10 cellular contexts compared by ENCODE assay signal in the genomic region with DNA sequence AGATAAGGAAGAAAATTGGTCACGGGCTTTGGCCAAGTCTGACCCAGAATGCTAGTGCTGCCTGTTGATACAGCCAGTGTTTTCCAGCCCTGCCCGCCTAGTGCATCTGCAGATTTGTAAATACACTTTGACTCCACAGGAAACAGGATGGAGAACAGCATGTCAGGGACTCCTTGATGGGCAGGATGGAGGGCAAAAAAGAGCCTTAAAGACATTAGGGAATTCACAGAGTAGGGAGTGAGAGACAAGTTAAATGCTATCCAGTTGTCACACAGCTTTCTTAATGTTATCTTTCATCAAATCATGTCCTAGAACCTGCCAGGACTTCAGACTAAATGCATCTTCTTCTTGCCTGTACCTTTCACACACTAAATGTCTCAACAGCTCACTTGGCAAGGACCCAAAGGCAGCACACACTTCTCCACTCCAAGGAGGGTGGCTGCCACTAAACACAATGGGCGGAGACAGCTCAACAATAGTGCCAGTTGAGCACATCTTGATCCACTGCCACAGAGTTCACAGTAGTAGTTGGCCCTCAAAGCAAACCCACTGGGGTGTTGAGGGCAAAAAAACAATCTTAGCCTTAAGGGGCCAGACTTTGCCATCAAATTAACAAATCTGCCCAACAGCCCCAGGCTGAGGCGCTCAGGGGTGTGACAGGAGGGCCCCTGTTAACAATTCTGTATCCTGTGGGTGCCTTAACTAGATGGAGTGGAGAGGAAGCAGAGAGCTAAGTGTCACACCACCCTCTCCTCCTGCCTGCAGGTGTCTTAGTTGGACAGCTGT. TPM values are rescaled to one million over a fixed set of nuclear protein-coding genes. Genes with fewer than 3 reads are reported as not detected.
DNase-seq lines count a peak whose midpoint lies in the region; ATAC-seq, FAIRE-seq and TF ChIP-seq lines count a peak whose summit lies in the region.
"Had no signal": no experiment of that assay in that cellular context is flagged by ENCODE, and none has a peak within 500 bp of the region (broad histone marks: within the 10 kb centered on the region; RNA-seq: fewer than 3 reads in every experiment).

No MANE protein-coding gene starts in this region.

- H3K27ac ChIP-seq in sigmoid colon: no peak overlapping the region

- DNase-seq in DMS79 (lab: John Stamatoyannopoulos, UW) (peak; percentile 81), NCI-H146 treated with DMSO at 0.1 percent for 48 hours (lab: John Stamatoyannopoulos, UW; ENCODE audit: unreplicated experiment) (peak; percentile 1), mucosa of descending colon (peak in 1 of 3 donors; percentile 75), NCI-H1694 treated with DMSO at 0.1 percent for 48 hours (lab: John Stamatoyannopoulos, UW) (no peak), NCI-H1092 (lab: John Stamatoyannopoulos, UW) (no peak), sigmoid colon (no peak), RCC 7860 (ENCODE audit: low spot score) (no peak)
- DNase-seq in activated T-helper 1 cell treated with anti-CD3 and anti-CD28 coated beads, Interleukin-12 subunit alpha, Interleukin-12 subunit beta, Interleukin-2, Interleukin-4 antibody, amounts not matched to agents 30 ng/mL and 10 ng/mL and 1 ng/mL, durations not matched to agents 14 hours and 24 hours and 36 hours (ENCODE audit: low spot score): no peak

- peaks cover 1% of the 10 kb centered on the region for H3K27me3 Mint-ChIP-seq in activated T-helper 1 cell treated with anti-CD3 and anti-CD28 coated beads, Interleukin-12 subunit alpha, Interleukin-12 subunit beta, Interleukin-2, Interleukin-4 antibody, amounts not matched to agents 30 ng/mL and 10 ng/mL and 1 ng/mL, durations not matched to agents 14 hours and 24 hours and 36 hours (ENCODE audit: insufficient read depth)

- no peaks in the 10 kb centered on the region for H3K36me3 ChIP-seq in mucosa of descending colon (ENCODE audit: low read depth)
- no peaks in the 10 kb centered on the region for H3K36me3 ChIP-seq in sigmoid colon
- H3K36me3 ChIP-seq: HAP-1 had no signal

- peaks cover 88% of the 10 kb centered on the region for H3K4me1 Mint-ChIP-seq in activated T-helper 1 cell treated with anti-CD3 and anti-CD28 coated beads, Interleukin-12 subunit alpha, Interleukin-12 subunit beta, Interleukin-2, Interleukin-4 antibody, amounts not matched to agents 30 ng/mL and 10 ng/mL and 1 ng/mL, durations not matched to agents 14 hours and 24 hours and 36 hours (ENCODE audit: low read depth)

- TF ChIP-seq POLR2A in sigmoid colon (IDR thresholded peaks at IDR 0.05): no peak

- H3K9me3 ChIP-seq in mucosa of descending colon: no peaks in the 10 kb centered on the region
- no peaks in the 10 kb centered on the region for H3K9me3 ChIP-seq in sigmoid colon
- H3K9me3 ChIP-seq: HAP-1 had no signal

- ATAC-seq in mucosa of descending colon: peak; percentile 54

- H3K4me1 ChIP-seq in mucosa of descending colon (ENCODE audit: low read depth) (peaks cover 13% of the 10 kb centered on the region), sigmoid colon (peaks cover 0 to 35% (median 29%) of the 10 kb centered on the region in 4 donors)

- intact Hi-C loops in activated T-helper 1 cell treated with anti-CD3 and anti-CD28 coated beads, Interleukin-12 subunit alpha, Interleukin-12 subunit beta, Interleukin-2, Interleukin-4 antibody, amounts not matched to agents 30 ng/mL and 10 ng/mL and 1 ng/mL, durations not matched to agents 14 hours and 24 hours and 36 hours (cut with micrococcal nuclease): loop anchor here (5.0 kb wide), 3 partner anchors 124 to 344 kb away; no protein-coding TSS in a partner anchor
- intact Hi-C loops in mucosa of descending colon (cut with DNase I, micrococcal nuclease) (no loop called here), sigmoid colon (cut with DNase I) (no loop called here)

- TF ChIP-seq CTCF in mucosa of descending colon (IDR thresholded peaks at IDR 0.05) (no peak), sigmoid colon (IDR thresholded peaks at IDR 0.05) (no peak)

- H3K4me3 Mint-ChIP-seq in activated T-helper 1 cell treated with anti-CD3 and anti-CD28 coated beads, Interleukin-12 subunit alpha, Interleukin-12 subunit beta, Interleukin-2, Interleukin-4 antibody, amounts not matched to agents 30 ng/mL and 10 ng/mL and 1 ng/mL, durations not matched to agents 14 hours and 24 hours and 36 hours: peak overlapping the region; percentile 76

- 42 to 65% methylated on average over 4 of the region's 4 CpGs for WGBS in sigmoid colon, 2 donors

- TF ChIP-seq EP300 in sigmoid colon (IDR thresholded peaks at IDR 0.05): no peak

- H3K27me3 ChIP-seq in sigmoid colon: no peaks in the 10 kb centered on the region

- no peak overlapping the region for H3K4me3 ChIP-seq in mucosa of descending colon
- no peak overlapping the region for H3K4me3 ChIP-seq in sigmoid colon
- H3K4me3 ChIP-seq: HAP-1 had no signal

- H3K27ac Mint-ChIP-seq in activated T-helper 1 cell treated with anti-CD3 and anti-CD28 coated beads, Interleukin-12 subunit alpha, Interleukin-12 subunit beta, Interleukin-2, Interleukin-4 antibody, amounts not matched to agents 30 ng/mL and 10 ng/mL and 1 ng/mL, durations not matched to agents 14 hours and 24 hours and 36 hours: peak overlapping the region; percentile 76

- no peak for FAIRE-seq in RCC 7860 (lab: Jason Lieb, UNC)
- FAIRE-seq: colon had no signal

- peaks cover 5% of the 10 kb centered on the region for H3K9me3 Mint-ChIP-seq in activated T-helper 1 cell treated with anti-CD3 and anti-CD28 coated beads, Interleukin-12 subunit alpha, Interleukin-12 subunit beta, Interleukin-2, Interleukin-4 antibody, amounts not matched to agents 30 ng/mL and 10 ng/mL and 1 ng/mL, durations not matched to agents 14 hours and 24 hours and 36 hours

- peaks cover 4% of the 10 kb centered on the region for H3K36me3 Mint-ChIP-seq in activated T-helper 1 cell treated with anti-CD3 and anti-CD28 coated beads, Interleukin-12 subunit alpha, Interleukin-12 subunit beta, Interleukin-2, Interleukin-4 antibody, amounts not matched to agents 30 ng/mL and 10 ng/mL and 1 ng/mL, durations not matched to agents 14 hours and 24 hours and 36 hours (ENCODE audit: low read depth)

RNA-seq across cellular contexts. Expression of a gene that starts 2.7 kb away (rescaled TPM):
- total RNA-seq in activated T-helper 1 cell treated with anti-CD3 and anti-CD28 coated beads, Interleukin-12 subunit alpha, Interleukin-12 subunit beta, Interleukin-2, Interleukin-4 antibody, amounts not matched to agents 30 ng/mL and 10 ng/mL and 1 ng/mL, durations not matched to agents 14 hours and 24 hours and 36 hours: 75.4 and 76.7 TPM in 2 replicates
- total RNA-seq in mucosa of descending colon (1 to 10 TPM; 4.9 to 6.5 (median 6.1) TPM), sigmoid colon (1 to 10 TPM; 1.4 to 3.2 (median 3.0) TPM)
- polyA plus RNA-seq in sigmoid colon: 1 to 10 TPM; 3.3 to 7.8 (median 5.8) TPM

Comparison
In these comparisons a context has a peak if more than half of its experiments do, and no peak if none do; other contexts are left out.
1. DNase-seq: peak in DMS79 (single experiment) and NCI-H146 treated with DMSO at 0.1 percent for 48 hours (single experiment); none in activated T-helper 1 cell treated with anti-CD3 and anti-CD28 coated beads, Interleukin-12 subunit alpha, Interleukin-12 subunit beta, Interleukin-2, Interleukin-4 antibody, amounts not matched to agents 30 ng/mL and 10 ng/mL and 1 ng/mL, durations not matched to agents 14 hours and 24 hours and 36 hours (single experiment), NCI-H1694 treated with DMSO at 0.1 percent for 48 hours (single experiment), NCI-H1092 (single experiment), sigmoid colon (single experiment) and RCC 7860 (single experiment).
2. RNA of a gene that starts 2.7 kb away (total RNA-seq): 75.4 to 76.7 TPM in activated T-helper 1 cell treated with anti-CD3 and anti-CD28 coated beads, Interleukin-12 subunit alpha, Interleukin-12 subunit beta, Interleukin-2, Interleukin-4 antibody, amounts not matched to agents 30 ng/mL and 10 ng/mL and 1 ng/mL, durations not matched to agents 14 hours and 24 hours and 36 hours; 4.9 to 6.5 TPM in mucosa of descending colon and 1.4 to 3.2 TPM in sigmoid colon; every median in the first group is over 10 times any median in the second.